11 cellular contexts compared by ENCODE assay signal in genomic region chr18:79356435-79356834, GRCh38. TPM values are rescaled to one million over a fixed set of nuclear protein-coding genes. Genes with fewer than 3 reads are reported as not detected.
DNase-seq lines count a peak whose midpoint lies in the region; ATAC-seq and TF ChIP-seq lines count a peak whose summit lies in the region.
"Had no signal": no experiment of that assay in that cellular context is flagged by ENCODE, and none has a peak within 500 bp of the region (broad histone marks: within the 10 kb centered on the region; RNA-seq: fewer than 3 reads in every experiment).

No MANE protein-coding gene starts in this region.

- peaks cover 5 to 12% of the 10 kb centered on the region in 2 donors for H3K4me1 Mint-ChIP-seq in effector memory CD8-positive, alpha-beta T cell (ENCODE audit: low read depth in 2 of 2)

- TF ChIP-seq POLR2A in heart left ventricle (IDR thresholded peaks at IDR 0.05) = no peak
- TF ChIP-seq POLR2A in thyroid gland (IDR thresholded peaks at IDR 0.05) = no peak

- no peak overlapping the region for H3K4me3 Mint-ChIP-seq in effector memory CD8-positive, alpha-beta T cell

- intact Hi-C loops in heart left ventricle (cut with DNase I) (no loop called here), thyroid gland (cut with DNase I) (no loop called here)

- H3K36me3 ChIP-seq in heart left ventricle = peaks cover 0 to 56% (median 27%) of the 10 kb centered on the region in 9 donors
- peaks cover 0 to 16% of the 10 kb centered on the region in 2 donors for H3K36me3 ChIP-seq in thyroid gland
- H3K36me3 ChIP-seq: SJCRH30 had no signal

- no peaks in the 10 kb centered on the region for H3K27me3 Mint-ChIP-seq in effector memory CD8-positive, alpha-beta T cell

- peak overlapping the region; percentile 52 to 85 for H3K27ac Mint-ChIP-seq in effector memory CD8-positive, alpha-beta T cell

- no peak for DNase-seq in effector memory CD8-positive, alpha-beta T cell
- DNase-seq in NCI-H2196 (lab: John Stamatoyannopoulos, UW; ENCODE audit: unreplicated experiment) (no peak), heart left ventricle (no peak), thyroid gland (no peak)
- DNase-seq: activated CD4-positive, alpha-beta T cell treated with anti-CD3 and anti-CD28 coated beads for 1 hour; right cardiac atrium; SJCRH30 had no signal

- H3K4me1 ChIP-seq in heart left ventricle (no peaks in the 10 kb centered on the region), thyroid gland (no peaks in the 10 kb centered on the region)
- H3K4me1 ChIP-seq: SJCRH30 had no signal

- no peak overlapping the region for H3K4me3 ChIP-seq in heart left ventricle
- no peak overlapping the region for H3K4me3 ChIP-seq in thyroid gland (replicated peaks in 1 of 3)
- H3K4me3 ChIP-seq: SJCRH30 had no signal

- H3K9me3 Mint-ChIP-seq in effector memory CD8-positive, alpha-beta T cell = no peaks in the 10 kb centered on the region

- peaks cover 28% of the 10 kb centered on the region for H3K36me3 Mint-ChIP-seq in effector memory CD8-positive, alpha-beta T cell (ENCODE audit: insufficient read depth)

- peak; percentile 87 for ATAC-seq in GM19025 (IDR thresholded peaks at IDR 0.05; ENCODE audit: low read depth, unreplicated experiment)
- ATAC-seq in GM21723 (IDR thresholded peaks at IDR 0.05; ENCODE audit: unreplicated experiment) = peak; percentile 91
- peak; percentile 82 for ATAC-seq in HG03108 (IDR thresholded peaks at IDR 0.05; ENCODE audit: unreplicated experiment)
- no peak for ATAC-seq in effector memory CD8-positive, alpha-beta T cell (replicated peaks)
- no peak for ATAC-seq in heart left ventricle
- no peak for ATAC-seq in esophagus mucosa
- ATAC-seq: right cardiac atrium had no signal

- 73 to 90% (median 84%) methylated on average over 5 of the region's 5 CpGs for WGBS in heart left ventricle, 4 donors
- WGBS in thyroid gland, 2 donors = 88 to 92% methylated on average over 3 to 5 of the region's 5 CpGs

- no peak for TF ChIP-seq CTCF in heart left ventricle (IDR thresholded peaks at IDR 0.05)
- TF ChIP-seq CTCF in thyroid gland (IDR thresholded peaks at IDR 0.05) = no peak

- no peaks in the 10 kb centered on the region for H3K9me3 ChIP-seq in heart left ventricle
- no peaks in the 10 kb centered on the region for H3K9me3 ChIP-seq in thyroid gland
- H3K9me3 ChIP-seq: SJCRH30 had no signal

- H3K27me3 ChIP-seq in heart left ventricle (no peaks in the 10 kb centered on the region), thyroid gland (no peaks in the 10 kb centered on the region)
- H3K27me3 ChIP-seq: SJCRH30 had no signal

- H3K27ac ChIP-seq in heart left ventricle (no peak overlapping the region), thyroid gland (no peak overlapping the region)
- H3K27ac ChIP-seq: SJCRH30 had no signal

RNA-seq across cellular contexts. Expression of gene NFATC1, which starts 39.3 kb away (rescaled TPM):
- total RNA-seq in heart left ventricle (10 to 100 TPM; 11.1 to 26.7 (median 15.7) TPM), esophagus mucosa (1.8 TPM), thyroid gland (10 to 100 TPM; 10.1 to 15.0 (median 12.7) TPM)
- polyA plus RNA-seq in heart left ventricle = 10 to 100 TPM in 1 of 2 donors, 1 to 10 TPM in 1; 6.5 to 10.5 TPM

Comparison
In these comparisons a context has a peak if more than half of its experiments do, and no peak if none do; other contexts are left out.
1. ATAC-seq: peak in GM19025 (single experiment), GM21723 (single experiment) and HG03108 (single experiment); none in effector memory CD8-positive, alpha-beta T cell (single experiment), heart left ventricle (0 of 4) and esophagus mucosa (single experiment).